ENCODE assay signal across 14 cellular contexts in genomic region chr18:3983351-3983969, GRCh38.
DNase-seq lines count a peak whose midpoint lies in the region; ATAC-seq and TF ChIP-seq lines count a peak whose summit lies in the region.
"Had no signal": no experiment of that assay in that cellular context is flagged by ENCODE, and none has a peak within 500 bp of the region (broad histone marks: within the 10 kb centered on the region; RNA-seq: fewer than 3 reads in every experiment).

No MANE protein-coding gene starts in this region.

- H3K4me1 Mint-ChIP-seq in H9, result peaks cover 25 to 36% of the 10 kb centered on the region in 2 experiments

- H2BK12ac ChIP-seq in H9 (ENCODE audit: insufficient read length, low read depth, low read length), result no peak overlapping the region

- H3K14ac ChIP-seq in H9 (ENCODE audit: insufficient read depth, low read length), result no peak overlapping the region

- peak; percentile 74 for DNase-seq in ELR (ENCODE audit: low read depth)
- DNase-seq in NCI-H69 (lab: John Stamatoyannopoulos, UW), result peak; percentile 96
- peak; percentile 92 for DNase-seq in epithelial cell of prostate (ENCODE audit: low read depth, low spot score)
- DNase-seq in sciatic nerve (ENCODE audit: low spot score), result no peak
- DNase-seq in HuH-7.5 (ENCODE audit: low spot score), result no peak
- DNase-seq in H9, result no peak
- DNase-seq in RPMI8226, result no peak
- DNase-seq in NCI-H748 (lab: John Stamatoyannopoulos, UW; ENCODE audit: unreplicated experiment), result no peak
- DNase-seq: amygdala; DND-41; NCI-H2171; occipital lobe; stimulated activated CD4-positive, alpha-beta T cell treated with anti-CD3 and anti-CD28 coated beads, Interleukin-2, amount 100 ng/mL, for 24 hours; stimulated activated naive CD4-positive, alpha-beta T cell had no signal

- H3K79me2 ChIP-seq in H9 (ENCODE audit: insufficient read depth, low read length), result no peaks in the 10 kb centered on the region

- no peak overlapping the region for H3K18ac ChIP-seq in H9 (ENCODE audit: insufficient read length, low read depth, low read length)

- no peaks in the 10 kb centered on the region for H3K27me3 ChIP-seq in H9 (ENCODE audit: insufficient read depth, low read length)

- no peaks in the 10 kb centered on the region for H4K20me1 ChIP-seq in H9 (ENCODE audit: control insufficient read depth, insufficient read depth, insufficient read length)

- no peak overlapping the region for H2BK15ac ChIP-seq in H9 (ENCODE audit: low read depth, low read length)

- H3K4me3 Mint-ChIP-seq in H9, result no peak overlapping the region

- H2BK120ac ChIP-seq in H9 (ENCODE audit: low read depth, low read length, poor library complexity, severe bottlenecking), result no peak overlapping the region

- peak overlapping the region in 1 of 3 experiments; percentile 38; a peak in 1 of 7 replicates for H3K27ac Mint-ChIP-seq in H9

- H3K79me1 ChIP-seq in H9 (ENCODE audit: insufficient read depth, low read depth, low read length, poor library complexity, severe bottlenecking), result no peaks in the 10 kb centered on the region

- no peak overlapping the region for H3K4ac ChIP-seq in H9 (ENCODE audit: low read depth, low read length)

- no peak overlapping the region for H2BK20ac ChIP-seq in H9 (ENCODE audit: low read depth, low read length, poor library complexity, severe bottlenecking)

- intact Hi-C loops in sciatic nerve (cut with DNase I), result no loop called here

- no peak overlapping the region for H2BK5ac ChIP-seq in H9 (ENCODE audit: insufficient read length, low read length)

- H3K9me3 ChIP-seq in H9 (ENCODE audit: control insufficient read depth, low read depth, low read length), result no peaks in the 10 kb centered on the region

- H4K5ac ChIP-seq in H9 (ENCODE audit: insufficient read length, low read depth, low read length), result no peak overlapping the region

- peaks cover 2 to 3% of the 10 kb centered on the region in 2 experiments; a peak in 3 of 5 replicates for H3K9me3 Mint-ChIP-seq in H9

- no peak for TF ChIP-seq CTCF in H9 (conservative IDR thresholded peaks at IDR 0.05)

- H3T11ph ChIP-seq in H9 (ENCODE audit: low read length), result no peak overlapping the region

- H3K27me3 Mint-ChIP-seq in H9 (ENCODE audit: low read depth), result no peaks in the 10 kb centered on the region

- no CpG with 5 or more reads among the region's 5 CpGs for WGBS in H9 (ENCODE audit: extremely low coverage, insufficient read length, low lambda C conversion rate)

- H3K27ac ChIP-seq in epithelial cell of prostate (peak overlapping the region; percentile 78), H9 (ENCODE audit: insufficient read length, low read depth, low read length) (no peak overlapping the region)

- H3K4me2 ChIP-seq in H9 (ENCODE audit: insufficient read depth, insufficient read length, low read length), result no peak overlapping the region

- ATAC-seq in sciatic nerve, result peak; percentile 66

- no peak overlapping the region for H4K91ac ChIP-seq in H9 (ENCODE audit: insufficient read length, low read depth, low read length)

- H4K8ac ChIP-seq in H9 (replicated peaks; ENCODE audit: insufficient read length, low read depth, low read length), result no peak overlapping the region

- H3K9ac ChIP-seq in H9 (ENCODE audit: extremely low read depth, insufficient read length, low read length), result no peak overlapping the region

- peaks cover 5 to 8% (median 6%) of the 10 kb centered on the region in 3 experiments for H3K36me3 Mint-ChIP-seq in H9 (ENCODE audit: insufficient read depth in 1 of 3, low read depth in 3 of 3)

- H2AK5ac ChIP-seq in H9 (ENCODE audit: insufficient read length, low read length), result no peak overlapping the region

- no peak overlapping the region for H2AFZ ChIP-seq in H9 (ENCODE audit: low read length)

- H3K23me2 ChIP-seq in H9 (ENCODE audit: insufficient read length, low read depth, low read length, poor library complexity, severe bottlenecking), result no peaks in the 10 kb centered on the region

- no peak overlapping the region for H3K56ac ChIP-seq in H9 (ENCODE audit: insufficient read length, low read depth, low read length)

- H3K4me1 ChIP-seq in H9 (ENCODE audit: insufficient read depth, low read length), result peaks cover 2% of the 10 kb centered on the region; the same call in 1 of the 2 replicates

- H3K23ac ChIP-seq in H9 (ENCODE audit: insufficient read length, low read depth, low read length), result no peak overlapping the region

Comparison
In these comparisons a context has a peak if more than half of its experiments do, and no peak if none do; other contexts are left out.
1. DNase-seq: peak in ELR (single experiment), NCI-H69 (single experiment) and epithelial cell of prostate (single experiment); none in sciatic nerve (single experiment), HuH-7.5 (single experiment), H9 (single experiment), RPMI8226 (single experiment) and NCI-H748 (single experiment).